In the genomic region with DNA sequence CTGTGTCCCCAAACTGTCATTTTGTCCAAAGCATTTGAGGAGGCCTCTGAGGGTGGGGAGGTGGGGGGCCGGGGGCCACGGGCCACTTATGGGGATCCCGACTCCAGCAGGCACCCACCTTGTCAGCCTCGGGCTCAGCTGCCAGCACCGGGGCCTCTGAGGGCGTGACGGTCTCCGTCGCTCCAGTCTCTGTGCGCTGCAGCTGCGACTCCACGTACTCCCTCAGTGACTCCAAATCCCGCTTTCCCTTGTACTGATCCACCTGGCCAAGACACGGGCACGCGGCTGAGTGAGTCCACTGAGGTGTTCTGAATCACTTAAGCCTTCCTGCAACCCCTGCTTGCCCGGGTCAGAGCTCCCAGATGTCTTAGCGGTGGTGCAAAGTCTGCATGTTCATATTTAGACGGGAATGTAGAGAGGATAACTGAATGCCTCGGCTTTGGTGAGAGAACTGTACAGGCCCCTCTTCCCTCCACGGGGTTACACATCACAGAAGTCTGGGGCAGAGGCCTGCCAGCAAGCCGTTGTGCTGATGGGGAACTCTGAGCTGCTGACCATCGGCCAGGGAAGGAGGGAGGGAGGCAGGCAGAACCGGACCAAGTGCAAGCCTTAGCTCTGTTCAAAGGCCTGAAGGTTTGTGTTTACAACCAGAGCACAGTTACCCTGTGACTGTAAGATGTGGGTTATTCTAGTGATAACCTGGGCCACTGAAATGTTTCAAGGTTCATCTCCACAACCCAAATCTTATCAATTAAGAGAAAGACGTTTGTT, we compare ENCODE assay signal across 18 cellular contexts. TPM values are rescaled to one million over a fixed set of nuclear protein-coding genes. Genes with fewer than 3 reads are reported as not detected.
DNase-seq lines count a peak whose midpoint lies in the region; ATAC-seq, FAIRE-seq and TF ChIP-seq lines count a peak whose summit lies in the region.
"Had no signal": no experiment of that assay in that cellular context is flagged by ENCODE, and none has a peak within 500 bp of the region (broad histone marks: within the 10 kb centered on the region; RNA-seq: fewer than 3 reads in every experiment).

No MANE protein-coding gene starts in this region.

- RAD21 ChIA-PET in GM12878 (lab: Charles Lee; ENCODE audit: unreplicated experiment), result no interaction called here

- WGBS in GM12878 (ENCODE audit: insufficient coverage, insufficient replicate concordance, low lambda C conversion rate, missing lambda C conversion rate), result 92% methylated on average over 25 of the region's 25 CpGs
- 81 to 87% methylated on average over 25 of the region's 25 CpGs for WGBS in aorta, 2 donors

- H3K9me3 ChIP-seq in MM.1S (replicated peaks; ENCODE audit: insufficient read depth, low read length) (no peaks in the 10 kb centered on the region), GM12878 (replicated peaks; ENCODE audit: control insufficient read depth, insufficient read depth, low read length) (no peaks in the 10 kb centered on the region), endothelial cell of umbilical vein (replicated peaks; ENCODE audit: control insufficient read depth, insufficient read depth, low read length) (no peaks in the 10 kb centered on the region), aorta (ENCODE audit: control insufficient read depth, low read length) (no peaks in the 10 kb centered on the region)

- FAIRE-seq in GM12878 (lab: Jason Lieb, UNC), result no peak
- FAIRE-seq in endothelial cell of umbilical vein (lab: Jason Lieb, UNC), result no peak
- FAIRE-seq: GM12892 had no signal

- H3K79me2 ChIP-seq in MM.1S (ENCODE audit: low read length) (peaks cover 93% of the 10 kb centered on the region), GM12878 (ENCODE audit: control insufficient read depth, insufficient read depth, low read length) (no peaks in the 10 kb centered on the region), endothelial cell of umbilical vein (ENCODE audit: control insufficient read depth, insufficient read depth, low read length) (peaks cover 48% of the 10 kb centered on the region)

- DNase-seq in MM.1S, result peak; percentile 9
- no peak for DNase-seq in GM12878 (ENCODE audit: low read depth, low spot score)
- DNase-seq in endothelial cell of umbilical vein (ENCODE audit: low read depth, low spot score), result peak; percentile 46
- no peak for DNase-seq in aorta
- no peak for DNase-seq in NCI-H2196 treated with DMSO at 0.1 percent for 48 hours (lab: John Stamatoyannopoulos, UW; ENCODE audit: unreplicated experiment)
- DNase-seq in activated CD8-positive, alpha-beta memory T cell treated with anti-CD3 and anti-CD28 coated beads, Interleukin-2, amount 50 U/mL, for 48 hours, result no peak
- DNase-seq: C1 segment of cervical spinal cord; Calu3; CD4-positive, alpha-beta memory T cell; COR-L47; DMS53; DMS79 treated with DMSO at 0.1 percent for 48 hours; GF-D8; H9 had no signal

- H2AFZ ChIP-seq in MM.1S (ENCODE audit: low read length) (no peak overlapping the region), GM12878 (ENCODE audit: control insufficient read depth, low read depth, low read length) (no peak overlapping the region), endothelial cell of umbilical vein (ENCODE audit: low read depth, low read length) (no peak overlapping the region)
- H2AFZ ChIP-seq: GM23338 had no signal

- H3K27me3 ChIP-seq in MM.1S (replicated peaks; ENCODE audit: insufficient read depth, low read length), result no peaks in the 10 kb centered on the region
- no peaks in the 10 kb centered on the region for H3K27me3 ChIP-seq in GM12878 (replicated peaks in 1 of 2; ENCODE audit: control insufficient read depth in 2 of 2, insufficient read depth in 2 of 2, low read length in 1 of 2)
- no peaks in the 10 kb centered on the region for H3K27me3 ChIP-seq in endothelial cell of umbilical vein (ENCODE audit: control insufficient read depth in 2 of 2, insufficient read depth in 2 of 2, low read length in 2 of 2)
- H3K27me3 ChIP-seq in aorta (ENCODE audit: control insufficient read depth in 1 of 2, insufficient read depth in 2 of 2, low read length in 1 of 2), result no peaks in the 10 kb centered on the region

- dilution Hi-C loops in endothelial cell of umbilical vein (cut with MboI; ENCODE audit: extremely low pct_ligation_motif_present, low sequenced_read_pairs), result loop anchor here (25.0 kb wide), 1 partner anchor 124 kb away; no protein-coding TSS in a partner anchor

- in situ Hi-C loops in GM12878 (cut with MboI), result no loop called here

- BruUV-seq in GM12878 (replicated peaks; lab: Mats Ljungman, UMichigan) (no TSS peak), endothelial cell of umbilical vein (replicated peaks; lab: Mats Ljungman, UMichigan) (no TSS peak)

- CTCF ChIA-PET in GM12878 (lab: Yijun Ruan, JAX), result interaction anchor here (0.6 to 1.3 kb wide), 3 partner anchors 11 to 946 kb away, joined by 3 to 6 read pairs (median 3); no protein-coding TSS in a partner anchor
- CTCF ChIA-PET in endothelial cell of umbilical vein (lab: Charles Lee), result interaction anchor here (1.1 to 4.1 kb wide), 6 partner anchors 10 to 170 kb away, joined by 3 to 31 read pairs (median 15); no protein-coding TSS in a partner anchor

- peaks cover 72% of the 10 kb centered on the region for H4K20me1 ChIP-seq in MM.1S (ENCODE audit: insufficient read depth, low read length)
- H4K20me1 ChIP-seq in GM12878 (ENCODE audit: control insufficient read depth, insufficient read depth), result no peaks in the 10 kb centered on the region
- peaks cover 5% of the 10 kb centered on the region for H4K20me1 ChIP-seq in endothelial cell of umbilical vein (replicated peaks; ENCODE audit: control insufficient read depth, extremely low read depth, insufficient read depth, low read length)

- SMC1A ChIA-PET in GM12878 (lab: Charles Lee; ENCODE audit: uncharacterized antibody, unreplicated experiment), result interaction anchor here (0.9 kb wide), 1 partner anchor 106 kb away, joined by 3 read pairs; no protein-coding TSS in a partner anchor

- TF ChIP-seq RAD21 in GM12878 (IDR thresholded peaks at IDR 0.05; ENCODE audit: insufficient read depth, low read depth, low read length), result no peak

- intact Hi-C loops in GM12878 (cut with micrococcal nuclease; ENCODE audit: unreplicated experiment), result no loop called here
- intact Hi-C loops in endothelial cell of umbilical vein (cut with micrococcal nuclease), result no loop called here
- intact Hi-C loops in aorta (cut with DNase I), result no loop called here

- H3K4me3 ChIP-seq in MM.1S (ENCODE audit: low read length), result no peak overlapping the region
- no peak overlapping the region for H3K4me3 ChIP-seq in GM12878
- H3K4me3 ChIP-seq in endothelial cell of umbilical vein (replicated peaks in 1 of 3; ENCODE audit: insufficient read depth in 1 of 3, low read depth in 1 of 3, low read length in 3 of 3), result no peak overlapping the region
- H3K4me3 ChIP-seq in aorta (ENCODE audit: low read length in 2 of 2), result no peak overlapping the region
- H3K4me3 ChIP-seq: GM23338 had no signal

- H3K4me2 ChIP-seq in MM.1S (ENCODE audit: low read depth, low read length) (no peak overlapping the region), GM12878 (ENCODE audit: control insufficient read depth, insufficient read depth) (no peak overlapping the region), endothelial cell of umbilical vein (ENCODE audit: insufficient read depth, low read length) (no peak overlapping the region)
- H3K4me2 ChIP-seq: GM23338 had no signal

- H3K9me2 ChIP-seq in MM.1S (replicated peaks; ENCODE audit: insufficient read depth, low read length), result no peaks in the 10 kb centered on the region

- H3K4me1 ChIP-seq in MM.1S (ENCODE audit: low read length) (peaks cover 30% of the 10 kb centered on the region), GM12878 (ENCODE audit: control insufficient read depth, insufficient read depth, low read length) (no peaks in the 10 kb centered on the region), endothelial cell of umbilical vein (ENCODE audit: control insufficient read depth, extremely low read depth, insufficient read depth, low read length) (peaks cover 13% of the 10 kb centered on the region), aorta (ENCODE audit: control insufficient read depth in 1 of 2, insufficient read depth in 2 of 2, low read length in 2 of 2) (no peaks in the 10 kb centered on the region)

- no peak for TF ChIP-seq EP300 in GM12878 (IDR thresholded peaks at IDR 0.05; ENCODE audit: borderline replicate concordance in 1 of 2, control insufficient read depth in 1 of 2, low read depth in 2 of 2, low read length in 2 of 2)

- H3F3A ChIP-seq in MM.1S (ENCODE audit: insufficient read depth, low read length), result peaks cover 100% of the 10 kb centered on the region

- TF ChIP-seq CTCF in MM.1S (IDR thresholded peaks at IDR 0.05; ENCODE audit: low read length) (no peak), GM12878 (IDR thresholded peaks at IDR 0.05 in 2 of 3, conservative IDR thresholded peaks at IDR 0.05 in 1 of 3; ENCODE audit: control insufficient read depth in 2 of 3, extremely low read depth in 1 of 3, insufficient read depth in 1 of 3, low read depth in 3 of 3, low read length in 3 of 3) (no peak), endothelial cell of umbilical vein (IDR thresholded peaks at IDR 0.05; ENCODE audit: extremely low read depth in 1 of 2, insufficient read depth in 1 of 2, low read depth in 1 of 2, low read length in 2 of 2) (no peak)

- H3K9ac ChIP-seq in MM.1S (ENCODE audit: low read length), result peak overlapping the region; percentile 4; the same call in 1 of the 2 replicates
- H3K9ac ChIP-seq in GM12878 (ENCODE audit: control insufficient read depth, insufficient read depth, low read length), result no peak overlapping the region
- H3K9ac ChIP-seq in endothelial cell of umbilical vein (replicated peaks; ENCODE audit: extremely low read depth, insufficient read depth, low read length), result no peak overlapping the region

- peak; percentile 54 for TF ChIP-seq POLR2A in GM12878 (IDR thresholded peaks at IDR 0.05; ENCODE audit: low read depth, low read length)
- TF ChIP-seq POLR2A in endothelial cell of umbilical vein (IDR thresholded peaks at IDR 0.05; ENCODE audit: low read depth, low read length), result peak; percentile 54

- POLR2A ChIA-PET in GM12878 (lab: Charles Lee) (no interaction called here), endothelial cell of umbilical vein (lab: Charles Lee) (interaction anchor here (0.5 to 1.0 kb wide), 2 partner anchors 14 to 71 kb away, joined by 3 to 4 read pairs; no protein-coding TSS in a partner anchor)

- H3K36me3 ChIP-seq in MM.1S (replicated peaks; ENCODE audit: insufficient read depth, low read length) (peaks cover 90% of the 10 kb centered on the region), GM12878 (ENCODE audit: control insufficient read depth in 2 of 2, insufficient read depth in 2 of 2, low read length in 1 of 2) (peaks cover 24 to 47% of the 10 kb centered on the region in 2 experiments), endothelial cell of umbilical vein (ENCODE audit: control insufficient read depth in 2 of 2, extremely low read depth in 1 of 2, insufficient read depth in 2 of 2, low read length in 2 of 2) (peaks cover 86 to 89% of the 10 kb centered on the region in 2 experiments), aorta (ENCODE audit: control insufficient read depth in 1 of 2, insufficient read depth in 2 of 2, low read length in 1 of 2) (peaks cover 5 to 12% of the 10 kb centered on the region in 2 donors)

- H3K27ac ChIP-seq in MM.1S (ENCODE audit: low read length), result peak overlapping the region; percentile 100; the same call in 1 of the 2 replicates
- no peak overlapping the region for H3K27ac ChIP-seq in GM12878 (ENCODE audit: control insufficient read depth, insufficient read depth)
- H3K27ac ChIP-seq in endothelial cell of umbilical vein (ENCODE audit: insufficient read depth, low read depth, low read length), result no peak overlapping the region
- no peak overlapping the region for H3K27ac ChIP-seq in aorta (ENCODE audit: low read depth in 1 of 2, low read length in 2 of 2)

- no peaks in the 10 kb centered on the region for H3K9me1 ChIP-seq in endothelial cell of umbilical vein (replicated peaks; ENCODE audit: control insufficient read depth, extremely low read depth, insufficient read depth, low read length)

- ATAC-seq in GM12878 (no peak), aorta (ENCODE audit: low FRiP score) (peak; percentile 20), GM18861 (IDR thresholded peaks at IDR 0.05; ENCODE audit: unreplicated experiment) (no peak)
- ATAC-seq: GM23338, HCT116 had no signal

RNA-seq across cellular contexts. Expression of a gene that starts 21.8 kb away (rescaled TPM):
- total RNA-seq in GM12878 (2013; cell fraction: nucleolus; rRNA removed), result 52.5 and 54.0 TPM in 2 replicates
- total RNA-seq in GM12878 (2014; rRNA removed) (173 and 181 TPM in 2 replicates), GM12878 (2014; rRNA removed; fragmentation: Illumina TruSeq; extraction: Trizol) (128 and 143 TPM in 2 replicates), GM12878 (2021) (131 and 143 TPM in 2 replicates), endothelial cell of umbilical vein (1,581 and 1,665 TPM in 2 replicates), aorta (10 to 100 TPM; 94.7 to 96.7 TPM)
- 122 TPM for polyA plus RNA-seq in GM12878 (2011; ENCODE audit: low read depth)
- polyA plus RNA-seq in GM12878 (2011; rRNA removed) (38.2 and 50.1 TPM in 2 replicates), GM12878 (2014; fragmentation: Illumina TruSeq; extraction: Trizol) (135 and 145 TPM in 2 replicates), GM12878 (2014; fragmentation: Nextera tagmentation; extraction: Ambion mirVana) (10 to 100 TPM; 38.1 to 46.7 TPM), GM12878 (2014; rRNA removed) (122 and 129 TPM in 2 replicates), GM12878 (2016; fragmentation: Nextera tagmentation; extraction: Ambion mirVana) (100 to 1,000 TPM in 1 of 2 experiments, 1 to 10 TPM in 1; 7.2 to 165 TPM), endothelial cell of umbilical vein (2,566 and 2,629 TPM in 2 replicates), aorta (10 to 100 TPM; 62.5 to 94.0 TPM)
- 47.0 and 47.9 TPM in 2 replicates for polyA plus RNA-seq in GM12878 (2011; cell fraction: cytosol; rRNA removed)
- polyA plus RNA-seq in GM12878 (2011; cell fraction: nucleus; rRNA removed), result 30.6 and 39.9 TPM in 2 replicates
- 117 and 141 TPM in 2 replicates for polyA plus RNA-seq in GM12878 (2012)
- 39.4 and 40.8 TPM in 2 replicates for polyA minus RNA-seq in GM12878 (2011; rRNA and poly(A)+ RNA removed)
- polyA minus RNA-seq in GM12878 (2011; cell fraction: cytosol; rRNA and poly(A)+ RNA removed), result 15.0 and 18.6 TPM in 2 replicates
- 9.7 and 14.4 TPM in 2 replicates for polyA minus RNA-seq in GM12878 (2011; cell fraction: nucleus; rRNA and poly(A)+ RNA removed)
- polyA plus RNA-seq in endothelial cell of umbilical vein (2011; cell fraction: cytosol; rRNA removed), result 2,247 and 2,322 TPM in 2 replicates
- polyA plus RNA-seq in endothelial cell of umbilical vein (2011; cell fraction: nucleus; rRNA removed), result 1,597 and 1,745 TPM in 2 replicates
- 1,989 and 2,618 TPM in 2 replicates for polyA plus RNA-seq in endothelial cell of umbilical vein (2012)
- 2,443 and 2,887 TPM in 2 replicates for polyA minus RNA-seq in endothelial cell of umbilical vein
- polyA minus RNA-seq in endothelial cell of umbilical vein (2011; cell fraction: cytosol; rRNA and poly(A)+ RNA removed), result 46.0 TPM
- polyA minus RNA-seq in endothelial cell of umbilical vein (2011; cell fraction: nucleus; rRNA and poly(A)+ RNA removed), result 638 and 706 TPM in 2 replicates

Comparison
In these comparisons a context has a peak if more than half of its experiments do, and no peak if none do; other contexts are left out.
1. DNase-seq: peak in MM.1S (single experiment) and endothelial cell of umbilical vein (single experiment); none in GM12878 (single experiment), aorta (0 of 2), NCI-H2196 treated with DMSO at 0.1 percent for 48 hours (single experiment) and activated CD8-positive, alpha-beta memory T cell treated with anti-CD3 and anti-CD28 coated beads, Interleukin-2, amount 50 U/mL, for 48 hours (single experiment).